In genomic region chr4:7812921-7813320, GRCh38 we compare ENCODE assay signal across 2 cellular contexts.
TF ChIP-seq lines count a peak whose summit lies in the region.

No MANE protein-coding gene starts in this region.

TF ChIP-seq in A549, 52 proteins besides CTCF, POLR2A, EP300 and RAD21 (continued from another document):
- TF ChIP-seq BHLHE40 (IDR thresholded peaks at IDR 0.05; ENCODE audit: low read depth, low read length) (no peak), HMGXB4 (CRISPR knock-in tag; IDR thresholded peaks at IDR 0.05; ENCODE audit: borderline replicate concordance) (no peak), KDM1A (IDR thresholded peaks at IDR 0.05; ENCODE audit: low read depth) (no peak), CHD2 (IDR thresholded peaks at IDR 0.05; ENCODE audit: low read length, partially characterized antibody) (no peak), EHF (CRISPR knock-in tag; IDR thresholded peaks at IDR 0.05) (no peak), FOSL2 (IDR thresholded peaks at IDR 0.05) (no peak), FOSL2 (CRISPR knock-in tag; IDR thresholded peaks at IDR 0.05) (no peak), CBX2 (IDR thresholded peaks at IDR 0.05; ENCODE audit: borderline replicate concordance, low read depth) (no peak), MYC (IDR thresholded peaks at IDR 0.05; ENCODE audit: borderline replicate concordance, low read length) (no peak), NR3C1 (IDR thresholded peaks at IDR 0.05) (no peak)
- TF ChIP-seq, protein P1, sequence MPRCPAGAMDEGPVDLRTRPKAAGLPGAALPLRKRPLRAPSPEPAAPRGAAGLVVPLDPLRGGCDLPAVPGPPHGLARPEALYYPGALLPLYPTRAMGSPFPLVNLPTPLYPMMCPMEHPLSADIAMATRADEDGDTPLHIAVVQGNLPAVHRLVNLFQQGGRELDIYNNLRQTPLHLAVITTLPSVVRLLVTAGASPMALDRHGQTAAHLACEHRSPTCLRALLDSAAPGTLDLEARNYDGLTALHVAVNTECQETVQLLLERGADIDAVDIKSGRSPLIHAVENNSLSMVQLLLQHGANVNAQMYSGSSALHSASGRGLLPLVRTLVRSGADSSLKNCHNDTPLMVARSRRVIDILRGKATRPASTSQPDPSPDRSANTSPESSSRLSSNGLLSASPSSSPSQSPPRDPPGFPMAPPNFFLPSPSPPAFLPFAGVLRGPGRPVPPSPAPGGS (IDR thresholded peaks at IDR 0.05): no peak
TF ChIP-seq in A549: peak in this region for 0.

TF ChIP-seq in IMR-90, 13 proteins besides CTCF, POLR2A, EP300 and RAD21 (continued from another document):
- TF ChIP-seq, protein P2, sequence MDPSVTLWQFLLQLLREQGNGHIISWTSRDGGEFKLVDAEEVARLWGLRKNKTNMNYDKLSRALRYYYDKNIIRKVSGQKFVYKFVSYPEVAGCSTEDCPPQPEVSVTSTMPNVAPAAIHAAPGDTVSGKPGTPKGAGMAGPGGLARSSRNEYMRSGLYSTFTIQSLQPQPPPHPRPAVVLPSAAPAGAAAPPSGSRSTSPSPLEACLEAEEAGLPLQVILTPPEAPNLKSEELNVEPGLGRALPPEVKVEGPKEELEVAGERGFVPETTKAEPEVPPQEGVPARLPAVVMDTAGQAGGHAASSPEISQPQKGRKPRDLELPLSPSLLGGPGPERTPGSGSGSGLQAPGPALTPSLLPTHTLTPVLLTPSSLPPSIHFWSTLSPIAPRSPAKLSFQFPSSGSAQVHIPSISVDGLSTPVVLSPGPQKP (IDR thresholded peaks at IDR 0.05; ENCODE audit: borderline replicate concordance, low read depth, low read length): no peak
- TF ChIP-seq RCOR1 (IDR thresholded peaks at IDR 0.05; ENCODE audit: insufficient replicate concordance, low read length) (no peak), MAFK (IDR thresholded peaks at IDR 0.05; ENCODE audit: low read depth, low read length) (no peak), SMC3 (IDR thresholded peaks at IDR 0.05; ENCODE audit: low read depth, low read length) (no peak), MXI1 (IDR thresholded peaks at IDR 0.05; ENCODE audit: borderline replicate concordance, low read depth, low read length) (no peak), CEBPB (IDR thresholded peaks at IDR 0.05; ENCODE audit: low read depth, low read length) (no peak), BHLHE40 (IDR thresholded peaks at IDR 0.05; ENCODE audit: low read depth, low read length) (no peak), FOS (IDR thresholded peaks at IDR 0.05; ENCODE audit: low read depth, low read length) (no peak)
TF ChIP-seq in IMR-90: peak in this region for 0.
